Comparison of ENCODE assay signal across 8 cellular contexts in genomic region chr18:57959278-57959677, GRCh38.
A peak's percentile ranks its signal among the peaks of the same experiment; 100 is the strongest.
DNase-seq lines count a peak whose midpoint lies in the region; ATAC-seq and TF ChIP-seq lines count a peak whose summit lies in the region.

No MANE protein-coding gene starts in this region.

- no peaks in the 10 kb centered on the region for H3K4me1 Mint-ChIP-seq in CD14-positive monocyte

- H3K9me3 ChIP-seq in body of pancreas (no peaks in the 10 kb centered on the region), liver (ENCODE audit: control insufficient read depth in 4 of 4, low read length in 3 of 4) (no peaks in the 10 kb centered on the region)

- TF ChIP-seq RAD21 in liver (IDR thresholded peaks at IDR 0.05): peak; percentile 74 to 85

- no peaks in the 10 kb centered on the region for H3K36me3 Mint-ChIP-seq in CD14-positive monocyte

- WGBS in body of pancreas, 2 donors: 6 to 10% methylated on average over 3 of the region's 3 CpGs
- 29% methylated on average over 3 of the region's 3 CpGs for WGBS in liver

- TF ChIP-seq CTCF in CD14-positive monocyte (IDR thresholded peaks at IDR 0.05) (peak; percentile 28), body of pancreas (IDR thresholded peaks at IDR 0.05) (peak in 6 of 7 experiments; percentile 22 to 66 (median 45)), liver (IDR thresholded peaks at IDR 0.05; ENCODE audit: low read depth, low read length, missing input control) (peak; percentile 33)

- no peaks in the 10 kb centered on the region for H3K27me3 ChIP-seq in body of pancreas
- no peaks in the 10 kb centered on the region for H3K27me3 ChIP-seq in liver (ENCODE audit: control insufficient read depth in 4 of 4, insufficient read depth in 4 of 4, low read length in 3 of 4)

- H3K4me3 Mint-ChIP-seq in CD14-positive monocyte: no peak overlapping the region

- H3K4me3 ChIP-seq in body of pancreas (no peak overlapping the region), liver (ENCODE audit: low read depth in 1 of 3, low read length in 3 of 3) (no peak overlapping the region)

- no peak for DNase-seq in CD14-positive monocyte (ENCODE audit: low spot score)
- peak; percentile 89 for DNase-seq in NCI-H2107 treated with DMSO at 0.1 percent for 48 hours (lab: John Stamatoyannopoulos, UW; ENCODE audit: unreplicated experiment)
- peak; percentile 46 to 74 (median 64) for DNase-seq in body of pancreas
- DNase-seq in activated CD8-positive, alpha-beta memory T cell treated with anti-CD3 and anti-CD28 coated beads, Interleukin-2, amount 50 U/mL, for 48 hours: no peak

- intact Hi-C loops in CD14-positive monocyte (cut with micrococcal nuclease) (no loop called here), body of pancreas (cut with DNase I) (no loop called here)

- peaks cover 0 to 2% (median 0%) of the 10 kb centered on the region in 7 donors for H3K9me3 Mint-ChIP-seq in CD14-positive monocyte

- no peak for TF ChIP-seq POLR2A in body of pancreas (IDR thresholded peaks at IDR 0.05)

- H3K4me1 ChIP-seq in body of pancreas: peaks cover 12% of the 10 kb centered on the region
- H3K4me1 ChIP-seq in liver (ENCODE audit: control insufficient read depth in 4 of 4, insufficient read depth in 4 of 4, low read length in 3 of 4): no peaks in the 10 kb centered on the region

- ATAC-seq in GM21447 (IDR thresholded peaks at IDR 0.05; ENCODE audit: unreplicated experiment): peak; percentile 57
- peak; percentile 71 for ATAC-seq in body of pancreas
- no peak for ATAC-seq in GM19328 (IDR thresholded peaks at IDR 0.05; ENCODE audit: unreplicated experiment)
- ATAC-seq in HG03457 (IDR thresholded peaks at IDR 0.05; ENCODE audit: unreplicated experiment): no peak

- peaks cover 0 to 5% (median 5%) of the 10 kb centered on the region in 3 donors for H3K27me3 Mint-ChIP-seq in CD14-positive monocyte (ENCODE audit: low read depth in 3 of 3)

- H3K27ac ChIP-seq in body of pancreas (no peak overlapping the region), liver (ENCODE audit: low read depth in 1 of 2, low read length in 2 of 2) (no peak overlapping the region)

- H3K36me3 ChIP-seq in body of pancreas (replicated peaks in 1 of 2; ENCODE audit: insufficient read depth in 1 of 2, low read depth in 2 of 2) (no peaks in the 10 kb centered on the region), liver (ENCODE audit: control insufficient read depth in 4 of 4, insufficient read depth in 3 of 4, low read depth in 1 of 4, low read length in 3 of 4) (no peaks in the 10 kb centered on the region)

- no peak overlapping the region for H3K27ac Mint-ChIP-seq in CD14-positive monocyte

- H3K9ac ChIP-seq in liver (ENCODE audit: low read depth in 1 of 2, low read length in 2 of 2): no peak overlapping the region

TF ChIP-seq in liver, 16 proteins besides CTCF, POLR2A, EP300 and RAD21:
- TF ChIP-seq FOXA2 (IDR thresholded peaks at IDR 0.05) (peak; percentile 6), HNF4A (conservative IDR thresholded peaks at IDR 0.05) (no peak)

Comparison
In these comparisons a context has a peak if more than half of its experiments do, and no peak if none do; other contexts are left out.
1. DNase-seq: peak in NCI-H2107 treated with DMSO at 0.1 percent for 48 hours (single experiment) and body of pancreas (4 of 4); none in CD14-positive monocyte (single experiment) and activated CD8-positive, alpha-beta memory T cell treated with anti-CD3 and anti-CD28 coated beads, Interleukin-2, amount 50 U/mL, for 48 hours (single experiment).
2. ATAC-seq: peak in GM21447 (single experiment) and body of pancreas (single experiment); none in GM19328 (single experiment) and HG03457 (single experiment).
3. Peak in every context shown above with its lines, with median percentiles within 50 percentile points of each other: CTCF ChIP-seq.